ENCODE assay signal across 28 cellular contexts in the genomic region with DNA sequence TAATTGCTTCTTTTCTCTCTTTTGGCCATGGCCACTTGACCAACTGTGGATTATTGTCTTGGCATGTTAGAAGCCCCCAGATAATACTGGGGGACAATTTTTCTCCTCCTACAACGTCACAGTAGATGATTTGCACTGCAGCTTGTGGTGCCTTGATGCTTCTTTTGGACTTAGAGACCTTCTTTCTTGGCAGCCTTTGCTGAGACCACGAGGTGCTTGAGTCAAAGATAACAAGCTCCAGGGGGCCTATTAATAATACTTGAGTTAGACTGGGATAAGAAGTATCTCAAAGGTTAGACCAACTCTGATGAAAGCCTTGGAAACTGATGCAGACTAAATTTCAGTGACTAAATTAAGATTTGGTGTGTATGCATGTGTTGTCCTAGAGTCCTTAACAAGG. TPM values are rescaled to one million over a fixed set of nuclear protein-coding genes. Genes with fewer than 3 reads are reported as not detected.
DNase-seq lines count a peak whose midpoint lies in the region; ATAC-seq and TF ChIP-seq lines count a peak whose summit lies in the region.
"Had no signal": no experiment of that assay in that cellular context is flagged by ENCODE, and none has a peak within 500 bp of the region (broad histone marks: within the 10 kb centered on the region; RNA-seq: fewer than 3 reads in every experiment).

No MANE protein-coding gene starts in this region.

- peaks cover 13% of the 10 kb centered on the region for H3K4me1 ChIP-seq in cardiac muscle cell (ENCODE audit: low read depth)
- H3K4me1 ChIP-seq in Loucy (ENCODE audit: insufficient read depth, low read length, poor library complexity, severe bottlenecking): peaks cover 35% of the 10 kb centered on the region

- ATAC-seq in left ventricle myocardium superior (no peak), HG02884 (IDR thresholded peaks at IDR 0.05; ENCODE audit: unreplicated experiment) (no peak)
- ATAC-seq: effector memory CD8-positive, alpha-beta T cell; foreskin keratinocyte; natural killer cell; PC-3; SK-N-SH treated with all-trans-retinoic acid at 6 μM for 48 hours had no signal

- DNase-seq in cardiac muscle cell (ENCODE audit: low read depth in 1 of 2, low spot score in 1 of 2) (peak; percentile 33 to 77), left ventricle myocardium superior (no peak), erythroblast (lab: John Stamatoyannopoulos, UW) (peak; percentile 52 to 59), renal cortical epithelial cell (ENCODE audit: low read depth) (peak; percentile 5), HT-29 (ENCODE audit: low spot score) (no peak), Kasumi-1 (lab: John Stamatoyannopoulos, UW) (no peak)
- DNase-seq: 8988T; activated effector memory CD4-positive, alpha-beta T cell treated with anti-CD3 and anti-CD28 coated beads, Interleukin-2, amount 50 U/mL, for 16 hours; activated T-cell treated with anti-CD3 and anti-CD28 coated beads, Interleukin-2, amount 50 U/mL, for 24 hours; anterior cingulate cortex; caudate nucleus; cortex of kidney; effector memory CD8-positive, alpha-beta T cell; EL; foreskin keratinocyte; kidney glomerular epithelial cell; natural killer cell; NCI-H1105; NCI-H1930; NCI-H69; PC-3; small intestine; stimulated activated naive CD4-positive, alpha-beta T cell treated with Interleukin-2 at 50 U/mL for 16 hours; testis had no signal

- peaks cover 7% of the 10 kb centered on the region for H4K20me1 ChIP-seq in Loucy (ENCODE audit: insufficient read depth, low read length, poor library complexity, severe bottlenecking)

- intact Hi-C loops in left ventricle myocardium superior (cut with micrococcal nuclease): loop anchor here (10.0 kb wide), 1 partner anchor 363 kb away; a partner anchor contains a TSS

- no peak overlapping the region for H3K9ac ChIP-seq in Loucy (ENCODE audit: low read depth, low read length, poor library complexity, severe bottlenecking)

- no peaks in the 10 kb centered on the region for H3F3A ChIP-seq in Loucy (ENCODE audit: low read depth)

- H3K36me3 ChIP-seq in cardiac muscle cell (no peaks in the 10 kb centered on the region), Loucy (ENCODE audit: insufficient read depth, low read length) (no peaks in the 10 kb centered on the region)

- H3K4me3 ChIP-seq in cardiac muscle cell: peak overlapping the region; percentile 0
- H3K4me3 ChIP-seq in Loucy (ENCODE audit: low read length, poor library complexity, severe bottlenecking): peak overlapping the region; percentile 51
- H3K4me3 ChIP-seq: lung, testis had no signal

- no peaks in the 10 kb centered on the region for H3K9me2 ChIP-seq in Loucy (replicated peaks; ENCODE audit: low read depth, low read length)

- H3K9me3 ChIP-seq in cardiac muscle cell (ENCODE audit: low read depth) (no peaks in the 10 kb centered on the region), Loucy (ENCODE audit: insufficient read depth, low read depth, low read length) (no peaks in the 10 kb centered on the region)
- H3K9me3 ChIP-seq: testis had no signal

- peak overlapping the region; percentile 85 for H3K4me2 ChIP-seq in Loucy (ENCODE audit: low read depth, low read length, poor library complexity, severe bottlenecking)

- no peak for TF ChIP-seq POLR2A in erythroblast (IDR thresholded peaks at IDR 0.05; ENCODE audit: low read length)

- H3K27me3 ChIP-seq in cardiac muscle cell (no peaks in the 10 kb centered on the region), Loucy (ENCODE audit: insufficient read depth, low read length, poor library complexity, severe bottlenecking) (no peaks in the 10 kb centered on the region)
- H3K27me3 ChIP-seq: foreskin keratinocyte, testis had no signal

- no peak overlapping the region for H2AFZ ChIP-seq in Loucy (ENCODE audit: low read length)

- peak overlapping the region; percentile 1 for H3K27ac ChIP-seq in cardiac muscle cell
- H3K27ac ChIP-seq: foreskin keratinocyte, testis had no signal

- H3K79me2 ChIP-seq in Loucy (ENCODE audit: insufficient read depth, low read length): peaks cover 36% of the 10 kb centered on the region

- no peak for TF ChIP-seq CTCF in cardiac muscle cell (IDR thresholded peaks at IDR 0.05; ENCODE audit: low read depth, low read length)
- no peak for TF ChIP-seq CTCF in Loucy (conservative IDR thresholded peaks at IDR 0.05; ENCODE audit: low read length)

RNA-seq across cellular contexts. Expression of a gene that starts 3.2 kb away (rescaled TPM):
- 203 and 340 TPM in 2 replicates for total RNA-seq in cardiac muscle cell
- polyA plus RNA-seq in cardiac muscle cell: 109 and 156 TPM in 2 replicates
- 667 TPM for total RNA-seq in left ventricle myocardium superior
- total RNA-seq in renal cortical epithelial cell: 9.0 and 20.1 TPM in 2 replicates
- 13.7 and 18.7 TPM in 2 replicates for total RNA-seq in HT-29 (2014; rRNA removed; shearing (Covaris generic))

RNA-seq across cellular contexts. Expression of a gene that starts 10.0 kb away (rescaled TPM):
- total RNA-seq in cardiac muscle cell: 24.0 and 39.2 TPM in 2 replicates
- polyA plus RNA-seq in cardiac muscle cell: 35.2 and 84.0 TPM in 2 replicates
- total RNA-seq in left ventricle myocardium superior: 13.0 TPM
- total RNA-seq in renal cortical epithelial cell: 7.9 and 39.6 TPM in 2 replicates
- 83.1 and 95.1 TPM in 2 replicates for total RNA-seq in HT-29 (2014; rRNA removed; shearing (Covaris generic))

Comparison
In these comparisons a context has a peak if more than half of its experiments do, and no peak if none do; other contexts are left out.
1. DNase-seq: peak in cardiac muscle cell (2 of 2), erythroblast (2 of 2) and renal cortical epithelial cell (single experiment); none in left ventricle myocardium superior (single experiment), HT-29 (single experiment) and Kasumi-1 (0 of 2).